Comparison of ENCODE assay signal across 24 cellular contexts in genomic region chr2:121947681-121948080, GRCh38.
"Had no signal": no experiment of that assay in that cellular context is flagged by ENCODE, and none has a peak within 500 bp of the region (broad histone marks: within the 10 kb centered on the region; RNA-seq: fewer than 3 reads in every experiment).

No MANE protein-coding gene starts in this region.

- H3K36me3 ChIP-seq: left ventricle myocardium inferior, lower lobe of right lung, right lobe of liver, tibial artery, upper lobe of left lung, uterus had no signal

- DNase-seq: effector CD4-positive, alpha-beta T cell; endodermal cell; erythroblast; foreskin keratinocyte; immature natural killer cell; left cardiac atrium; left ventricle myocardium inferior; lower lobe of right lung; midbrain; naive B cell; psoas muscle; retina; right lobe of liver; stimulated activated CD4-positive, alpha-beta T cell treated with anti-CD3 and anti-CD28 coated beads, Interleukin-4, amount 100 ng/mL, for 1 hour; stimulated activated CD8-positive, alpha-beta memory T cell treated with anti-CD3 and anti-CD28 coated beads, Interleukin-4, amount 100 ng/mL, for 48 hours; stimulated activated naive CD8-positive, alpha-beta T cell treated with anti-CD3 and anti-CD28 coated beads, Interleukin-15, Interleukin-2, amounts not matched to agents 100 U/mL and 50 U/mL, for 24 hours; tibial artery; upper lobe of left lung; uterus had no signal

- H3K4me1 ChIP-seq: foreskin keratinocyte, left ventricle myocardium inferior, lower lobe of right lung, psoas muscle, right lobe of liver, uterus had no signal

- H3K9me3 ChIP-seq: left ventricle myocardium inferior, lower lobe of right lung, psoas muscle, right lobe of liver, tibial artery, upper lobe of left lung, uterus had no signal

- H3K4me1 Mint-ChIP-seq: endodermal cell; immature natural killer cell; memory B cell; naive B cell; stimulated activated effector memory CD8-positive, alpha-beta T cell treated with anti-CD3 and anti-CD28 coated beads, Interleukin-12 subunit alpha, Interleukin-12 subunit beta, amount 100 ng/mL, for 72 hours had no signal

- H3K9me3 Mint-ChIP-seq: endodermal cell; nephron; stimulated activated effector memory CD8-positive, alpha-beta T cell treated with anti-CD3 and anti-CD28 coated beads, Interleukin-12 subunit alpha, Interleukin-12 subunit beta, amount 100 ng/mL, for 72 hours had no signal

- H3K27ac ChIP-seq: foreskin keratinocyte, left ventricle myocardium inferior, lower lobe of right lung, psoas muscle, right lobe of liver, tibial artery, upper lobe of left lung, uterus had no signal

- H3K36me3 Mint-ChIP-seq: immature natural killer cell; memory B cell; naive B cell; stimulated activated effector memory CD8-positive, alpha-beta T cell treated with anti-CD3 and anti-CD28 coated beads, Interleukin-12 subunit alpha, Interleukin-12 subunit beta, amount 100 ng/mL, for 72 hours had no signal

- H3K4me3 ChIP-seq: left ventricle myocardium inferior, lower lobe of right lung, psoas muscle, right lobe of liver, tibial artery, upper lobe of left lung, uterus had no signal

- FAIRE-seq: endothelial cell of umbilical vein, keratinocyte had no signal

- H3K4me3 Mint-ChIP-seq: endodermal cell; immature natural killer cell; memory B cell; naive B cell; nephron; stimulated activated effector memory CD8-positive, alpha-beta T cell treated with anti-CD3 and anti-CD28 coated beads, Interleukin-12 subunit alpha, Interleukin-12 subunit beta, amount 100 ng/mL, for 72 hours had no signal

- H3K27ac Mint-ChIP-seq: endodermal cell; immature natural killer cell; memory B cell; naive B cell; nephron; stimulated activated effector memory CD8-positive, alpha-beta T cell treated with anti-CD3 and anti-CD28 coated beads, Interleukin-12 subunit alpha, Interleukin-12 subunit beta, amount 100 ng/mL, for 72 hours had no signal

- H3K27me3 ChIP-seq: foreskin keratinocyte, right lobe of liver, upper lobe of left lung, uterus had no signal

- ATAC-seq: foreskin keratinocyte; left cardiac atrium; lower lobe of right lung; psoas muscle; right lobe of liver; stimulated activated effector memory CD8-positive, alpha-beta T cell treated with anti-CD3 and anti-CD28 coated beads, Interleukin-12 subunit alpha, Interleukin-12 subunit beta, amount 100 ng/mL, for 72 hours; stimulated activated naive CD8-positive, alpha-beta T cell treated with anti-CD3 and anti-CD28 coated beads, Interleukin-15, Interleukin-2, amounts not matched to agents 100 U/mL and 50 U/mL, for 24 hours had no signal
